8 cellular contexts compared by ENCODE assay signal in genomic region chr19:40687525-40688016, GRCh38.
DNase-seq lines count a peak whose midpoint lies in the region; ATAC-seq and TF ChIP-seq lines count a peak whose summit lies in the region.

No MANE protein-coding gene starts in this region.

- peaks cover 47% of the 10 kb centered on the region for H3K4me1 ChIP-seq in stomach smooth muscle (ENCODE audit: control insufficient read depth, insufficient read depth, low read length)

- peak overlapping the region in 1 of 2 donors; percentile 13 for H3K9ac ChIP-seq in stomach smooth muscle (ENCODE audit: low read length in 2 of 2)

- H3K9me3 ChIP-seq in stomach smooth muscle (ENCODE audit: control insufficient read depth in 2 of 2, low read length in 2 of 2) = no peaks in the 10 kb centered on the region

- peak overlapping the region; percentile 46 for H3K27ac ChIP-seq in stomach smooth muscle (ENCODE audit: low read length)

- no peak for ATAC-seq in HG02623 (IDR thresholded peaks at IDR 0.05; ENCODE audit: unreplicated experiment)
- ATAC-seq in GM19023 (IDR thresholded peaks at IDR 0.05; ENCODE audit: unreplicated experiment) = no peak
- no peak for ATAC-seq in HG03442 (IDR thresholded peaks at IDR 0.05; ENCODE audit: unreplicated experiment)

- H3K4me3 ChIP-seq in astrocyte of the spinal cord (ENCODE audit: low read depth, low read length) (no peak overlapping the region), stomach smooth muscle (ENCODE audit: low read length in 2 of 2) (peak overlapping the region; percentile 91 to 94)

- no peaks in the 10 kb centered on the region for H3K27me3 ChIP-seq in stomach smooth muscle (ENCODE audit: control insufficient read depth in 1 of 2, insufficient read depth in 2 of 2, low read length in 2 of 2)

- TF ChIP-seq CTCF in GM13976 (IDR thresholded peaks at IDR 0.05; ENCODE audit: borderline replicate concordance, control extremely low read depth, extremely low read depth, insufficient read depth, missing control alignments) = no peak
- TF ChIP-seq CTCF in astrocyte of the spinal cord (IDR thresholded peaks at IDR 0.05; ENCODE audit: low read depth, low read length) = no peak

- in situ Hi-C loops in GM13976 (cut with MboI; ENCODE audit: low sequenced_read_pairs, unreplicated experiment) = no loop called here
- in situ Hi-C loops in astrocyte of the spinal cord (cut with HindIII; ENCODE audit: low sequenced_read_pairs) = no loop called here

- DNase-seq in GM13976 (ENCODE audit: low spot score) (peak; percentile 68), astrocyte of the spinal cord (ENCODE audit: low read depth, low spot score) (peak; percentile 26), iris pigment epithelial cell (ENCODE audit: low read depth) (peak; percentile 74), NCI-H187 treated with DMSO at 0.1 percent for 48 hours (lab: John Stamatoyannopoulos, UW) (no peak)

- H3K36me3 ChIP-seq in stomach smooth muscle (ENCODE audit: control insufficient read depth in 2 of 2, insufficient read depth in 2 of 2, low read length in 2 of 2) = peaks cover 30% of the 10 kb centered on the region in 2 donors
